In genomic region chr6:41100871-41101287, GRCh38 we compare ENCODE assay signal across 1 cellular context.
TF ChIP-seq lines count a peak whose summit lies in the region.

No MANE protein-coding gene starts in this region.

TF ChIP-seq in GM23338, 12 proteins besides CTCF, POLR2A, EP300 and RAD21 (continued from another document):
- TF ChIP-seq, protein P1, sequence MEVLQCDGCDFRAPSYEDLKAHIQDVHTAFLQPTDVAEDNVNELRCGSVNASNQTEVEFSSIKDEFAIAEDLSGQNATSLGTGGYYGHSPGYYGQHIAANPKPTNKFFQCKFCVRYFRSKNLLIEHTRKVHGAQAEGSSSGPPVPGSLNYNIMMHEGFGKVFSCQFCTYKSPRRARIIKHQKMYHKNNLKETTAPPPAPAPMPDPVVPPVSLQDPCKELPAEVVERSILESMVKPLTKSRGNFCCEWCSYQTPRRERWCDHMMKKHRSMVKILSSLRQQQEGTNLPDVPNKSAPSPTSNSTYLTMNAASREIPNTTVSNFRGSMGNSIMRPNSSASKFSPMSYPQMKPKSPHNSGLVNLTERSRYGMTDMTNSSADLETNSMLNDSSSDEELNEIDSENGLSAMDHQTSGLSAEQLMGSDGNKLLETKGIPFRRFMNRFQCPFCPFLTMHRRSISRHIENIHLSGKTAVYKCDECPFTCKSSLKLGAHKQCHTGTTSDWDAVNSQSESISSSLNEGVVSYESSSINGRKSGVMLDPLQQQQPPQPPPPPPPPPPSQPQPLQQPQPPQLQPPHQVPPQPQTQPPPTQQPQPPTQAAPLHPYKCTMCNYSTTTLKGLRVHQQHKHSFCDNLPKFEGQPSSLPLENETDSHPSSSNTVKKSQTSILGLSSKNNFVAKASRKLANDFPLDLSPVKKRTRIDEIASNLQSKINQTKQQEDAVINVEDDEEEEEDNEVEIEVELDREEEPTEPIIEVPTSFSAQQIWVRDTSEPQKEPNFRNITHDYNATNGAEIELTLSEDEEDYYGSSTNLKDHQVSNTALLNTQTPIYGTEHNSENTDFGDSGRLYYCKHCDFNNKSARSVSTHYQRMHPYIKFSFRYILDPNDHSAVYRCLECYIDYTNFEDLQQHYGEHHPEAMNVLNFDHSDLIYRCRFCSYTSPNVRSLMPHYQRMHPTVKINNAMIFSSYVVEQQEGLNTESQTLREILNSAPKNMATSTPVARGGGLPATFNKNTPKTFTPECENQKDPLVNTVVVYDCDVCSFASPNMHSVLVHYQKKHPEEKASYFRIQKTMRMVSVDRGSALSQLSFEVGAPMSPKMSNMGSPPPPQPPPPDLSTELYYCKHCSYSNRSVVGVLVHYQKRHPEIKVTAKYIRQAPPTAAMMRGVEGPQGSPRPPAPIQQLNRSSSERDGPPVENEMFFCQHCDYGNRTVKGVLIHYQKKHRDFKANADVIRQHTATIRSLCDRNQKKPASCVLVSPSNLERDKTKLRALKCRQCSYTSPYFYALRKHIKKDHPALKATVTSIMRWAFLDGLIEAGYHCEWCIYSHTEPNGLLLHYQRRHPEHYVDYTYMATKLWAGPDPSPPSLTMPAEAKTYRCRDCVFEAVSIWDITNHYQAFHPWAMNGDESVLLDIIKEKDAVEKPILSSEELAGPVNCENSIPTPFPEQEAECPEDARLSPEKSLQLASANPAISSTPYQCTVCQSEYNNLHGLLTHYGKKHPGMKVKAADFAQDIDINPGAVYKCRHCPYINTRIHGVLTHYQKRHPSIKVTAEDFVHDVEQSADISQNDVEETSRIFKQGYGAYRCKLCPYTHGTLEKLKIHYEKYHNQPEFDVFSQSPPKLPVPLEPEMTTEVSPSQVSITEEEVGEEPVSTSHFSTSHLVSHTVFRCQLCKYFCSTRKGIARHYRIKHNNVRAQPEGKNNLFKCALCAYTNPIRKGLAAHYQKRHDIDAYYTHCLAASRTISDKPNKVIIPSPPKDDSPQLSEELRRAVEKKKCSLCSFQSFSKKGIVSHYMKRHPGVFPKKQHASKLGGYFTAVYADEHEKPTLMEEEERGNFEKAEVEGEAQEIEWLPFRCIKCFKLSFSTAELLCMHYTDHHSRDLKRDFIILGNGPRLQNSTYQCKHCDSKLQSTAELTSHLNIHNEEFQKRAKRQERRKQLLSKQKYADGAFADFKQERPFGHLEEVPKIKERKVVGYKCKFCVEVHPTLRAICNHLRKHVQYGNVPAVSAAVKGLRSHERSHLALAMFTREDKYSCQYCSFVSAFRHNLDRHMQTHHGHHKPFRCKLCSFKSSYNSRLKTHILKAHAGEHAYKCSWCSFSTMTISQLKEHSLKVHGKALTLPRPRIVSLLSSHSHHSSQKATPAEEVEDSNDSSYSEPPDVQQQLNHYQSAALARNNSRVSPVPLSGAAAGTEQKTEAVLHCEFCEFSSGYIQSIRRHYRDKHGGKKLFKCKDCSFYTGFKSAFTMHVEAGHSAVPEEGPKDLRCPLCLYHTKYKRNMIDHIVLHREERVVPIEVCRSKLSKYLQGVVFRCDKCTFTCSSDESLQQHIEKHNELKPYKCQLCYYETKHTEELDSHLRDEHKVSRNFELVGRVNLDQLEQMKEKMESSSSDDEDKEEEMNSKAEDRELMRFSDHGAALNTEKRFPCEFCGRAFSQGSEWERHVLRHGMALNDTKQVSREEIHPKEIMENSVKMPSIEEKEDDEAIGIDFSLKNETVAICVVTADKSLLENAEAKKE (CRISPR knock-in tag; IDR thresholded peaks at IDR 0.05), result no peak
- no peak for TF ChIP-seq REST (IDR thresholded peaks at IDR 0.05; ENCODE audit: unreplicated experiment)
TF ChIP-seq in GM23338: peak in this region for 2.
